In genomic region chr12:86411710-86412109, GRCh38 we compare ENCODE assay signal across 6 cellular contexts.
"Had no signal": no experiment of that assay in that cellular context is flagged by ENCODE, and none has a peak within 500 bp of the region (broad histone marks: within the 10 kb centered on the region; RNA-seq: fewer than 3 reads in every experiment).

No MANE protein-coding gene starts in this region.

- H3K4me3 ChIP-seq: K562 had no signal

- H3K4me1 Mint-ChIP-seq: IgD-negative memory B cell had no signal

- H3K27ac ChIP-seq: HL-60 had no signal

- H3K36me3 Mint-ChIP-seq: IgD-negative memory B cell had no signal

- H3K27me3 Mint-ChIP-seq: IgD-negative memory B cell had no signal

- H3K27ac Mint-ChIP-seq: IgD-negative memory B cell had no signal

- DNase-seq: IMR-90, KBM-7 had no signal

- H3K4me3 Mint-ChIP-seq: IgD-negative memory B cell had no signal

- ATAC-seq: HepG2, K562 had no signal
